1 cellular context compared by ENCODE assay signal in genomic region chr16:27318399-27319256, GRCh38.
TF ChIP-seq lines count a peak whose summit lies in the region.

No MANE protein-coding gene starts in this region.

TF ChIP-seq in HepG2, 621 proteins besides CTCF, POLR2A, EP300 and RAD21 (continued from another document):
- TF ChIP-seq ZMYM3 (CRISPR knock-in tag; IDR thresholded peaks at IDR 0.05) (peak; percentile 68; the same call in 1 of the 2 replicates), TGIF2 (CRISPR knock-in tag; IDR thresholded peaks at IDR 0.05) (no peak), ZFP1 (CRISPR knock-in tag; IDR thresholded peaks at IDR 0.05) (no peak), ZFP36L2 (CRISPR knock-in tag; IDR thresholded peaks at IDR 0.05) (no peak), KAT2B (IDR thresholded peaks at IDR 0.05; ENCODE audit: borderline replicate concordance, low read depth, low read length) (no peak), ZFP36 (IDR thresholded peaks at IDR 0.05; ENCODE audit: borderline replicate concordance, low read depth, low read length, partially characterized antibody) (peak; percentile 90), SKI (IDR thresholded peaks at IDR 0.05; ENCODE audit: partially characterized antibody) (no peak), ZNF543 (CRISPR knock-in tag; IDR thresholded peaks at IDR 0.05) (no peak), ZNF772 (CRISPR knock-in tag; IDR thresholded peaks at IDR 0.05) (0 out of 2 replicates have a peak, but pooled peaks have one; percentile 37), ZBTB38 (CRISPR knock-in tag; IDR thresholded peaks at IDR 0.05) (peak; percentile 23; the same call in 1 of the 2 replicates), HOXA5 (CRISPR knock-in tag; IDR thresholded peaks at IDR 0.05) (no peak), SIN3B (IDR thresholded peaks at IDR 0.05; ENCODE audit: low read length) (no peak), ZNF547 (CRISPR knock-in tag; IDR thresholded peaks at IDR 0.05) (no peak), ZNF687 (CRISPR knock-in tag; IDR thresholded peaks at IDR 0.05) (peak; percentile 22; the same call in 1 of the 2 replicates), ZBTB37 (CRISPR knock-in tag; IDR thresholded peaks at IDR 0.05) (no peak), EEA1 (CRISPR knock-in tag; IDR thresholded peaks at IDR 0.05; ENCODE audit: borderline replicate concordance) (no peak), SMARCC2 (IDR thresholded peaks at IDR 0.05) (no peak), CCDC6 (CRISPR knock-in tag; IDR thresholded peaks at IDR 0.05) (no peak), ZNF33A (CRISPR knock-in tag; IDR thresholded peaks at IDR 0.05; ENCODE audit: borderline replicate concordance) (no peak), ZNF281 (CRISPR knock-in tag; IDR thresholded peaks at IDR 0.05; ENCODE audit: borderline replicate concordance) (no peak), ZMYM2 (CRISPR knock-in tag; IDR thresholded peaks at IDR 0.05) (peak; percentile 79; the same call in 1 of the 2 replicates), TCF7 (IDR thresholded peaks at IDR 0.05; ENCODE audit: low read depth) (no peak), DRAP1 (CRISPR knock-in tag; IDR thresholded peaks at IDR 0.05) (no peak), PHF8 (CRISPR knock-in tag; IDR thresholded peaks at IDR 0.05) (no peak), ZNF639 (CRISPR knock-in tag; conservative IDR thresholded peaks at IDR 0.05) (no peak), MEIS2 (CRISPR knock-in tag; IDR thresholded peaks at IDR 0.05) (no peak), REL (CRISPR knock-in tag; conservative IDR thresholded peaks at IDR 0.05) (no peak), ZNF24 (IDR thresholded peaks at IDR 0.05) (no peak), ATRX (CRISPR knock-in tag; IDR thresholded peaks at IDR 0.05; ENCODE audit: borderline replicate concordance) (no peak)
- TF ChIP-seq, protein P1, sequence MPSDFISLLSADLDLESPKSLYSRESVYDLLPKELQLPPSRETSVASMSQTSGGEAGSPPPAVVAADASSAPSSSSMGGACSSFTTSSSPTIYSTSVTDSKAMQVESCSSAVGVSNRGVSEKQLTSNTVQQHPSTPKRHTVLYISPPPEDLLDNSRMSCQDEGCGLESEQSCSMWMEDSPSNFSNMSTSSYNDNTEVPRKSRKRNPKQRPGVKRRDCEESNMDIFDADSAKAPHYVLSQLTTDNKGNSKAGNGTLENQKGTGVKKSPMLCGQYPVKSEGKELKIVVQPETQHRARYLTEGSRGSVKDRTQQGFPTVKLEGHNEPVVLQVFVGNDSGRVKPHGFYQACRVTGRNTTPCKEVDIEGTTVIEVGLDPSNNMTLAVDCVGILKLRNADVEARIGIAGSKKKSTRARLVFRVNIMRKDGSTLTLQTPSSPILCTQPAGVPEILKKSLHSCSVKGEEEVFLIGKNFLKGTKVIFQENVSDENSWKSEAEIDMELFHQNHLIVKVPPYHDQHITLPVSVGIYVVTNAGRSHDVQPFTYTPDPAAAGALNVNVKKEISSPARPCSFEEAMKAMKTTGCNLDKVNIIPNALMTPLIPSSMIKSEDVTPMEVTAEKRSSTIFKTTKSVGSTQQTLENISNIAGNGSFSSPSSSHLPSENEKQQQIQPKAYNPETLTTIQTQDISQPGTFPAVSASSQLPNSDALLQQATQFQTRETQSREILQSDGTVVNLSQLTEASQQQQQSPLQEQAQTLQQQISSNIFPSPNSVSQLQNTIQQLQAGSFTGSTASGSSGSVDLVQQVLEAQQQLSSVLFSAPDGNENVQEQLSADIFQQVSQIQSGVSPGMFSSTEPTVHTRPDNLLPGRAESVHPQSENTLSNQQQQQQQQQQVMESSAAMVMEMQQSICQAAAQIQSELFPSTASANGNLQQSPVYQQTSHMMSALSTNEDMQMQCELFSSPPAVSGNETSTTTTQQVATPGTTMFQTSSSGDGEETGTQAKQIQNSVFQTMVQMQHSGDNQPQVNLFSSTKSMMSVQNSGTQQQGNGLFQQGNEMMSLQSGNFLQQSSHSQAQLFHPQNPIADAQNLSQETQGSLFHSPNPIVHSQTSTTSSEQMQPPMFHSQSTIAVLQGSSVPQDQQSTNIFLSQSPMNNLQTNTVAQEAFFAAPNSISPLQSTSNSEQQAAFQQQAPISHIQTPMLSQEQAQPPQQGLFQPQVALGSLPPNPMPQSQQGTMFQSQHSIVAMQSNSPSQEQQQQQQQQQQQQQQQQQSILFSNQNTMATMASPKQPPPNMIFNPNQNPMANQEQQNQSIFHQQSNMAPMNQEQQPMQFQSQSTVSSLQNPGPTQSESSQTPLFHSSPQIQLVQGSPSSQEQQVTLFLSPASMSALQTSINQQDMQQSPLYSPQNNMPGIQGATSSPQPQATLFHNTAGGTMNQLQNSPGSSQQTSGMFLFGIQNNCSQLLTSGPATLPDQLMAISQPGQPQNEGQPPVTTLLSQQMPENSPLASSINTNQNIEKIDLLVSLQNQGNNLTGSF (CRISPR knock-in tag; IDR thresholded peaks at IDR 0.05), result no peak
- TF ChIP-seq, protein P2, sequence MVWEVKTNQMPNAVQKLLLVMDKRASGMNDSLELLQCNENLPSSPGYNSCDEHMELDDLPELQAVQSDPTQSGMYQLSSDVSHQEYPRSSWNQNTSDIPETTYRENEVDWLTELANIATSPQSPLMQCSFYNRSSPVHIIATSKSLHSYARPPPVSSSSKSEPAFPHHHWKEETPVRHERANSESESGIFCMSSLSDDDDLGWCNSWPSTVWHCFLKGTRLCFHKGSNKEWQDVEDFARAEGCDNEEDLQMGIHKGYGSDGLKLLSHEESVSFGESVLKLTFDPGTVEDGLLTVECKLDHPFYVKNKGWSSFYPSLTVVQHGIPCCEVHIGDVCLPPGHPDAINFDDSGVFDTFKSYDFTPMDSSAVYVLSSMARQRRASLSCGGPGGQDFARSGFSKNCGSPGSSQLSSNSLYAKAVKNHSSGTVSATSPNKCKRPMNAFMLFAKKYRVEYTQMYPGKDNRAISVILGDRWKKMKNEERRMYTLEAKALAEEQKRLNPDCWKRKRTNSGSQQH (CRISPR knock-in tag; IDR thresholded peaks at IDR 0.05; ENCODE audit: low read depth), result no peak
